In genomic region chr9:137417161-137418021, GRCh38 we compare ENCODE assay signal across 10 cellular contexts. TPM values are rescaled to one million over a fixed set of nuclear protein-coding genes. Genes with fewer than 3 reads are reported as not detected.
DNase-seq lines count a peak whose midpoint lies in the region; TF ChIP-seq lines count a peak whose summit lies in the region.
"Had no signal": no experiment of that assay in that cellular context is flagged by ENCODE, and none has a peak within 500 bp of the region (broad histone marks: within the 10 kb centered on the region; RNA-seq: fewer than 3 reads in every experiment).

No MANE protein-coding gene starts in this region.

- H3K27me3 Mint-ChIP-seq in CD8-positive, alpha-beta memory T cell, result no peaks in the 10 kb centered on the region

- WGBS in esophagus, 2 donors, result 80 to 87% methylated on average over 99 of the region's 99 CpGs

- BruUV-seq in PC-9 (replicated peaks; lab: Mats Ljungman, UMichigan), result no TSS peak

- no peak for TF ChIP-seq POLR2A in Peyer's patch (IDR thresholded peaks at IDR 0.05)

- no peaks in the 10 kb centered on the region for H3K27me3 ChIP-seq in CD8-positive, alpha-beta memory T cell (ENCODE audit: insufficient read depth, low read length, poor library complexity, severe bottlenecking)
- no peaks in the 10 kb centered on the region for H3K27me3 ChIP-seq in Peyer's patch
- no peaks in the 10 kb centered on the region for H3K27me3 ChIP-seq in esophagus (ENCODE audit: control insufficient read depth in 1 of 2, insufficient read depth in 2 of 2, low read length in 2 of 2)
- no peaks in the 10 kb centered on the region for H3K27me3 ChIP-seq in PC-9 (ENCODE audit: insufficient read depth, low read depth)

- CTCF ChIA-PET in CD8-positive, alpha-beta memory T cell (lab: Charles Lee), result interaction anchor here (1.1 kb wide), 1 partner anchor 8 kb away, joined by 3 read pairs; no protein-coding TSS in a partner anchor
- CTCF ChIA-PET in PC-9 (lab: Charles Lee), result no interaction called here

- no peaks in the 10 kb centered on the region for H4K20me1 ChIP-seq in PC-9 (ENCODE audit: insufficient read depth)

- H3K9me3 ChIP-seq in CD8-positive, alpha-beta memory T cell (ENCODE audit: low read length), result no peaks in the 10 kb centered on the region
- H3K9me3 ChIP-seq in Peyer's patch (no peaks in the 10 kb centered on the region), esophagus (ENCODE audit: control insufficient read depth in 2 of 2, insufficient read depth in 1 of 2, low read depth in 1 of 2, low read length in 1 of 2) (no peaks in the 10 kb centered on the region), PC-9 (ENCODE audit: insufficient read depth, low read depth) (no peaks in the 10 kb centered on the region)

- no peaks in the 10 kb centered on the region for H3K9me3 Mint-ChIP-seq in CD8-positive, alpha-beta memory T cell

- no peak for DNase-seq in CD8-positive, alpha-beta memory T cell
- DNase-seq in Peyer's patch (no peak), pons (ENCODE audit: low spot score) (peak; percentile 6), NCI-H526 (lab: John Stamatoyannopoulos, UW) (no peak), T-helper 9 cell (no peak), PC-9 (no peak)
- DNase-seq in activated effector memory CD4-positive, alpha-beta T cell treated with Interleukin-2 at 50 U/mL for 16 hours, result no peak
- DNase-seq: NCI-H524 treated with DMSO at 0.1 percent for 48 hours had no signal

- TF ChIP-seq CTCF in Peyer's patch (IDR thresholded peaks at IDR 0.05) (no peak), PC-9 (conservative IDR thresholded peaks at IDR 0.05) (no peak)

- H3K27ac ChIP-seq in CD8-positive, alpha-beta memory T cell (ENCODE audit: low read depth, low read length), result no peak overlapping the region
- H3K27ac ChIP-seq in Peyer's patch, result peak overlapping the region in 1 of 4 donors; percentile 13
- H3K27ac ChIP-seq in esophagus (ENCODE audit: low read depth in 2 of 2, low read length in 1 of 2), result no peak overlapping the region
- no peak overlapping the region for H3K27ac ChIP-seq in PC-9

- H3K4me1 Mint-ChIP-seq in CD8-positive, alpha-beta memory T cell, result peaks cover 8 to 16% (median 15%) of the 10 kb centered on the region in 3 donors

- no peak overlapping the region for H3K27ac Mint-ChIP-seq in CD8-positive, alpha-beta memory T cell

- no peak overlapping the region for H3K4me3 ChIP-seq in CD8-positive, alpha-beta memory T cell (ENCODE audit: low read length)
- peak overlapping the region in 3 of 4 donors; percentile 9 to 43 (median 31) for H3K4me3 ChIP-seq in Peyer's patch
- H3K4me3 ChIP-seq in esophagus (ENCODE audit: low read depth in 1 of 2, low read length in 2 of 2), result peak overlapping the region; percentile 12 to 32
- H3K4me3 ChIP-seq in PC-9, result no peak overlapping the region

- H3K79me2 ChIP-seq in PC-9 (ENCODE audit: low read depth), result peaks cover 22% of the 10 kb centered on the region

- no peaks in the 10 kb centered on the region for H3K36me3 ChIP-seq in CD8-positive, alpha-beta memory T cell (ENCODE audit: insufficient read depth, low read length)
- H3K36me3 ChIP-seq in Peyer's patch (no peaks in the 10 kb centered on the region), esophagus (ENCODE audit: control insufficient read depth in 2 of 2, insufficient read depth in 2 of 2, low read length in 1 of 2) (no peaks in the 10 kb centered on the region), PC-9 (ENCODE audit: low read depth) (no peaks in the 10 kb centered on the region)

- H3K9me2 ChIP-seq in PC-9 (ENCODE audit: insufficient read depth), result no peaks in the 10 kb centered on the region

- H3K4me3 Mint-ChIP-seq in CD8-positive, alpha-beta memory T cell, result peak overlapping the region in 5 of 7 donors; percentile 8 to 72 (median 59)

- intact Hi-C loops in PC-9 (cut with micrococcal nuclease; ENCODE audit: unreplicated experiment), result no loop called here

- no peak overlapping the region for H2AFZ ChIP-seq in PC-9

- H3K36me3 Mint-ChIP-seq in CD8-positive, alpha-beta memory T cell, result peaks cover 0 to 6% (median 6%) of the 10 kb centered on the region in 3 donors

- POLR2A ChIA-PET in CD8-positive, alpha-beta memory T cell (lab: Charles Lee), result no interaction called here
- POLR2A ChIA-PET in PC-9 (lab: Charles Lee; ENCODE audit: unreplicated experiment), result no interaction called here

- H3F3A ChIP-seq in PC-9 (ENCODE audit: insufficient read depth, low read depth), result peaks cover 19% of the 10 kb centered on the region; the same call in 1 of the 2 replicates

- H3K4me1 ChIP-seq in CD8-positive, alpha-beta memory T cell (ENCODE audit: insufficient read depth, low read length), result peaks cover 9% of the 10 kb centered on the region
- H3K4me1 ChIP-seq in Peyer's patch (peaks cover 0 to 9% (median 5%) of the 10 kb centered on the region in 4 donors), esophagus (ENCODE audit: control insufficient read depth in 2 of 2, insufficient read depth in 2 of 2, low read length in 1 of 2) (no peaks in the 10 kb centered on the region), PC-9 (replicated peaks; ENCODE audit: insufficient read depth) (peaks cover 9% of the 10 kb centered on the region)

- no peak overlapping the region for H3K4me2 ChIP-seq in PC-9

RNA-seq across cellular contexts. Expression of gene EXD3, which starts 5.6 kb away (rescaled TPM):
- total RNA-seq in CD8-positive, alpha-beta memory T cell, result 1 to 10 TPM; 4.8 to 6.6 TPM
- polyA plus RNA-seq in CD8-positive, alpha-beta memory T cell, result 6.7 TPM
- total RNA-seq in Peyer's patch (10 to 100 TPM; 38.7 to 82.4 (median 61.6) TPM), PC-9 (2021) (23.7 and 38.5 TPM in 2 replicates)
- polyA plus RNA-seq in esophagus, result 10 to 100 TPM in 1 of 2 donors, 1 to 10 TPM in 1; 9.7 to 20.8 TPM

RNA-seq across cellular contexts. Expression of gene NOXA1, which starts 5.8 kb away (rescaled TPM):
- total RNA-seq in CD8-positive, alpha-beta memory T cell, result under 1 TPM; 0.66 to 0.74 TPM
- polyA plus RNA-seq in CD8-positive, alpha-beta memory T cell, result 1.3 TPM
- total RNA-seq in Peyer's patch (10 to 100 TPM; 28.2 to 37.3 (median 33.2) TPM), PC-9 (2021) (10.5 and 22.8 TPM in 2 replicates)
- polyA plus RNA-seq in esophagus, result 10 to 100 TPM in 1 of 2 donors, 1 to 10 TPM in 1; 6.5 to 14.3 TPM

RNA-seq across cellular contexts. Expression of gene ENTPD8, which starts 23.8 kb away (rescaled TPM):
- not detected for total RNA-seq in CD8-positive, alpha-beta memory T cell
- polyA plus RNA-seq in CD8-positive, alpha-beta memory T cell, result not detected
- 100 to 1,000 TPM in 2 of 4 donors, 10 to 100 TPM in 2; 26.4 to 143 (median 104) TPM for total RNA-seq in Peyer's patch
- polyA plus RNA-seq in esophagus, result under 1 TPM; 0.04 to 0.05 TPM
- 5.4 and 5.9 TPM in 2 replicates for total RNA-seq in PC-9 (2021)
- total RNA-seq: mesenteric fat pad had no signal

RNA-seq across cellular contexts. Expression of gene NSMF, which starts 41.7 kb away (rescaled TPM):
- 10 to 100 TPM; 40.9 to 42.8 TPM for total RNA-seq in CD8-positive, alpha-beta memory T cell
- polyA plus RNA-seq in CD8-positive, alpha-beta memory T cell, result 15.4 TPM
- 100 to 1,000 TPM in 3 of 4 donors, 10 to 100 TPM in 1; 47.0 to 135 (median 117) TPM for total RNA-seq in Peyer's patch
- polyA plus RNA-seq in esophagus, result 10 to 100 TPM; 20.7 to 26.1 TPM
- 73.4 and 90.4 TPM in 2 replicates for total RNA-seq in PC-9 (2021)

Comparison
In these comparisons a context has a peak if more than half of its experiments do, and no peak if none do; other contexts are left out.
1. H3K4me3 ChIP-seq: peak in Peyer's patch (3 of 4) and esophagus (2 of 2); none in CD8-positive, alpha-beta memory T cell (single experiment) and PC-9 (single experiment).